Comparison of ENCODE assay signal across 9 cellular contexts in the genomic region with DNA sequence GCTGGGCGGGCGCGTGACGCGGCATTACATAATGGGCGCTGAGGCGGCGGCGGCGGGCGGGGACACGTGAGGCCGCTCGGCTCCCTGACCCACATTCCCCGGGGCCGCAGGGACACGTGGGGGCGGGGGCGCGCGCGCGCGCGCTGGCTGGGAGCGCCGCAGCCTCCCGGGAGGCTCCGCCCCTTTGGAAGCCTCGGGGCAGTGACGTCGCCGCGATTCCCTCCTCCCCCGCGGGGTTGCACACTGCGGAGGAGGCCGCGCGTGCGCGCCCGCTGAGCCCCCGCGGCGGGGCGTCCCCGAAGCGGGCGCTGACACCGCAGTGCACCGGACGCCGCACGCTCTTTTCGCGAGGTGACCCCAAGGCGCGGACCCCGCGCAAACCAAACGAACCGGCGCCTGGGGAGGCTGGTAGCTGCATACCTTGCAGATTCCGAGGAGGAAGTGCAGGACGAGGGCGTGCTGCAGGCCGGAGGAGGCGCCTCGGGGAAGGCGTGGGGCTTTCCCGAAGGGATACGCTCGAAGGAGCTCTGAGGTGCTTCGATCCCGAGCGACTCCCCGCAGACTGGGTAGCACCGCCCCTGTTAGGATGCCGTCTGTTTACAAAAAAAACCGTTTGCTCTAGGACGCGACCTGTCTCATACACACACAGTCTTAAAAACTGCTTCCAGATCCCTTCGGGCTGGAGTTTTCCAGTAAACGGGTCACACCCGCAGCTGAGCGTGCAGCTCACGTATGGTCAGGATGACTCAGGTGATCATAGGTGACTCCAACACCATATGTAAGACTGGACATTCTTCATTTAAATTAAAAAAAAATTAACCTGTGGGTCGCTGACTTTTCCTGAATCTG. TPM values are rescaled to one million over a fixed set of nuclear protein-coding genes. Genes with fewer than 3 reads are reported as not detected.
A peak's percentile ranks its signal among the peaks of the same experiment; 100 is the strongest.
DNase-seq lines count a peak whose midpoint lies in the region; ATAC-seq, FAIRE-seq and TF ChIP-seq lines count a peak whose summit lies in the region.
"Had no signal": no experiment of that assay in that cellular context is flagged by ENCODE, and none has a peak within 500 bp of the region (broad histone marks: within the 10 kb centered on the region; RNA-seq: fewer than 3 reads in every experiment).

No MANE protein-coding gene starts in this region.

- no peaks in the 10 kb centered on the region for H4K20me1 ChIP-seq in keratinocyte (ENCODE audit: control insufficient read depth, extremely low read depth, insufficient read depth, low read length)

- peak overlapping the region; percentile 88 for H3K9ac ChIP-seq in keratinocyte (ENCODE audit: control insufficient read depth, extremely low read depth, insufficient read depth, low read length)

- peak; percentile 41 for FAIRE-seq in keratinocyte (lab: Jason Lieb, UNC)
- FAIRE-seq: TTC549 had no signal

- peaks cover 22% of the 10 kb centered on the region for H3K36me3 Mint-ChIP-seq in central memory CD8-positive, alpha-beta T cell (ENCODE audit: insufficient read depth)

- TF ChIP-seq CTCF in keratinocyte (optimal IDR thresholded peaks at IDR 0.05 in 1 of 3, IDR thresholded peaks at IDR 0.05 in 1 of 3, conservative IDR thresholded peaks at IDR 0.05 in 1 of 3; ENCODE audit: extremely low read depth in 1 of 3, insufficient read depth in 2 of 3, low read length in 3 of 3), result no peak

- H3K27me3 ChIP-seq in keratinocyte (ENCODE audit: control insufficient read depth, extremely low read depth, insufficient read depth, low read length), result peaks cover 5% of the 10 kb centered on the region

- peak; percentile 60 for ATAC-seq in GM19043 (IDR thresholded peaks at IDR 0.05; ENCODE audit: low read depth, unreplicated experiment)
- ATAC-seq in HG03342 (IDR thresholded peaks at IDR 0.05; ENCODE audit: unreplicated experiment), result peak; percentile 75
- peak; percentile 80 for ATAC-seq in central memory CD8-positive, alpha-beta T cell (replicated peaks; ENCODE audit: extremely low read depth, poor library complexity, severe bottlenecking)

- dilution Hi-C loops in keratinocyte (cut with MboI; ENCODE audit: extremely low pct_ligation_motif_present, low sequenced_read_pairs), result no loop called here

- no peaks in the 10 kb centered on the region for H3K36me3 ChIP-seq in keratinocyte (ENCODE audit: control insufficient read depth in 2 of 2, extremely low read depth in 1 of 2, insufficient read depth in 2 of 2, low read length in 2 of 2)

- H3K27ac Mint-ChIP-seq in central memory CD8-positive, alpha-beta T cell (ENCODE audit: low read depth), result peak overlapping the region; percentile 65

- peaks cover 40% of the 10 kb centered on the region for H3K4me1 ChIP-seq in keratinocyte (ENCODE audit: control insufficient read depth, extremely low read depth, insufficient read depth, low read length)

- H2AFZ ChIP-seq in keratinocyte (ENCODE audit: control insufficient read depth, low read length), result peak overlapping the region; percentile 49

- peak overlapping the region; percentile 75 for H3K4me2 ChIP-seq in keratinocyte (ENCODE audit: control insufficient read depth, extremely low read depth, insufficient read depth, low read depth, low read length)

- H3K4me3 Mint-ChIP-seq in central memory CD8-positive, alpha-beta T cell, result peak overlapping the region; percentile 86

- H3K79me2 ChIP-seq in keratinocyte (ENCODE audit: control insufficient read depth, insufficient read depth, low read length), result peaks cover 21% of the 10 kb centered on the region

- H3K9me3 ChIP-seq in keratinocyte (ENCODE audit: control insufficient read depth, low read depth, low read length), result no peaks in the 10 kb centered on the region

- H3K9me3 Mint-ChIP-seq in central memory CD8-positive, alpha-beta T cell, result no peaks in the 10 kb centered on the region

- peak; percentile 87 to 89 for DNase-seq in AML-193 (lab: John Stamatoyannopoulos, UW)
- peak; percentile 93 for DNase-seq in NCI-H345 (lab: John Stamatoyannopoulos, UW)
- DNase-seq in activated CD4-positive, CD25-positive, alpha-beta regulatory T cell treated with anti-CD3 and anti-CD28 coated beads, Interleukin-2, amount 50 U/mL, for 16 hours (ENCODE audit: low read depth, low spot score), result peak; percentile 93
- peak; percentile 96 for DNase-seq in central memory CD8-positive, alpha-beta T cell (ENCODE audit: low spot score in 2 of 2)
- DNase-seq in keratinocyte (ENCODE audit: low read depth, low spot score), result no peak
- DNase-seq in stimulated activated CD4-positive, alpha-beta T cell treated with anti-CD3 and anti-CD28 coated beads, Interleukin-12 subunit alpha, Interleukin-12 subunit beta, amount 100 ng/mL, for 48 hours (ENCODE audit: low read depth in 2 of 3, low spot score in 1 of 3), result peak; percentile 92 to 97 (median 92)

- no peaks in the 10 kb centered on the region for H3K27me3 Mint-ChIP-seq in central memory CD8-positive, alpha-beta T cell

- peak overlapping the region; percentile 94 for H3K27ac ChIP-seq in keratinocyte (ENCODE audit: control insufficient read depth, insufficient read depth, low read length)

- peak overlapping the region; percentile 65 to 86 (median 82) for H3K4me3 ChIP-seq in keratinocyte (ENCODE audit: control insufficient read depth in 2 of 3, extremely low read depth in 1 of 3, insufficient read depth in 2 of 3, low read depth in 1 of 3, low read length in 3 of 3)

- H3K4me1 Mint-ChIP-seq in central memory CD8-positive, alpha-beta T cell, result peaks cover 46% of the 10 kb centered on the region

- no peaks in the 10 kb centered on the region for H3K9me1 ChIP-seq in keratinocyte (ENCODE audit: control insufficient read depth, extremely low read depth, insufficient read depth, low read length)

RNA-seq across cellular contexts. Expression of a gene that starts 1.0 kb away (rescaled TPM):
- 3.8 to 10.3 TPM (median 8.7 TPM) in 3 replicates for polyA plus RNA-seq in keratinocyte
- polyA plus RNA-seq in keratinocyte (2011; ENCODE audit: low read depth), result 27.1 TPM
- 4.8 and 6.8 TPM in 2 replicates for polyA plus RNA-seq in keratinocyte (2011; cell fraction: cytosol; rRNA removed)
- 4.8 and 6.0 TPM in 2 replicates for polyA plus RNA-seq in keratinocyte (2011; cell fraction: nucleus; rRNA removed)
- 7.4 and 18.1 TPM in 2 replicates for polyA plus RNA-seq in keratinocyte (2012; ENCODE audit: low replicate concordance)
- 4.6 to 28.4 TPM (median 7.6 TPM) in 3 replicates for polyA minus RNA-seq in keratinocyte
- polyA minus RNA-seq in keratinocyte (2011; cell fraction: cytosol; rRNA and poly(A)+ RNA removed), result 13.6 TPM
- polyA minus RNA-seq in keratinocyte (2011; cell fraction: nucleus; rRNA and poly(A)+ RNA removed), result 5.4 and 16.9 TPM in 2 replicates

RNA-seq across cellular contexts. Expression of a gene that starts 29.2 kb away (rescaled TPM):
- polyA plus RNA-seq in keratinocyte, result 3,052 to 3,406 TPM (median 3,375 TPM) in 3 replicates
- polyA plus RNA-seq in keratinocyte (2011; ENCODE audit: low read depth), result 859 TPM
- 3,790 and 4,140 TPM in 2 replicates for polyA plus RNA-seq in keratinocyte (2011; cell fraction: cytosol; rRNA removed)
- polyA plus RNA-seq in keratinocyte (2011; cell fraction: nucleus; rRNA removed), result 1,088 and 1,197 TPM in 2 replicates
- 2,404 and 3,418 TPM in 2 replicates for polyA plus RNA-seq in keratinocyte (2012; ENCODE audit: low replicate concordance)
- 1,221 to 2,039 TPM (median 1,400 TPM) in 3 replicates for polyA minus RNA-seq in keratinocyte
- polyA minus RNA-seq in keratinocyte (2011; cell fraction: cytosol; rRNA and poly(A)+ RNA removed), result 1,819 TPM
- polyA minus RNA-seq in keratinocyte (2011; cell fraction: nucleus; rRNA and poly(A)+ RNA removed), result 303 and 392 TPM in 2 replicates

RNA-seq across cellular contexts. Expression of a gene that starts 29.3 kb away (rescaled TPM):
- polyA plus RNA-seq in keratinocyte, result 6.4 to 10.7 TPM (median 7.8 TPM) in 3 replicates
- 13.0 TPM for polyA plus RNA-seq in keratinocyte (2011; ENCODE audit: low read depth)
- polyA plus RNA-seq in keratinocyte (2011; cell fraction: cytosol; rRNA removed), result 7.3 and 12.8 TPM in 2 replicates
- 8.1 and 12.8 TPM in 2 replicates for polyA plus RNA-seq in keratinocyte (2011; cell fraction: nucleus; rRNA removed)
- polyA plus RNA-seq in keratinocyte (2012; ENCODE audit: low replicate concordance), result 6.0 and 7.7 TPM in 2 replicates
- 1.3 to 6.6 TPM (median 3.9 TPM) in 3 replicates for polyA minus RNA-seq in keratinocyte
- polyA minus RNA-seq in keratinocyte (2011; cell fraction: cytosol; rRNA and poly(A)+ RNA removed), result 7.7 TPM
- polyA minus RNA-seq in keratinocyte (2011; cell fraction: nucleus; rRNA and poly(A)+ RNA removed), result 3.2 and 7.1 TPM in 2 replicates
